Comparison of ENCODE assay signal across 17 cellular contexts in genomic region chr14:63710497-63710896, GRCh38. TPM values are rescaled to one million over a fixed set of nuclear protein-coding genes. Genes with fewer than 3 reads are reported as not detected.
DNase-seq lines count a peak whose midpoint lies in the region; ATAC-seq, FAIRE-seq and TF ChIP-seq lines count a peak whose summit lies in the region.
"Had no signal": no experiment of that assay in that cellular context is flagged by ENCODE, and none has a peak within 500 bp of the region (broad histone marks: within the 10 kb centered on the region; RNA-seq: fewer than 3 reads in every experiment).

No MANE protein-coding gene starts in this region.

- no peaks in the 10 kb centered on the region for H3K9me2 ChIP-seq in SU-DHL-6 (replicated peaks; ENCODE audit: insufficient read depth, low read length)

- WGBS in mesenchymal stem cell: 73% methylated on average over 2 of the region's 4 CpGs
- 95% methylated on average over 4 of the region's 4 CpGs for WGBS in mammary epithelial cell (ENCODE audit: low coverage, missing lambda C conversion rate)

- H3K23ac ChIP-seq in mesenchymal stem cell (ENCODE audit: low read length in 2 of 2): no peak overlapping the region

- intact Hi-C loops in mammary epithelial cell (cut with micrococcal nuclease): no loop called here

- dilution Hi-C loops in mammary epithelial cell (cut with HindIII; ENCODE audit: low sequenced_read_pairs): loop anchor here (5.0 kb wide), 1 partner anchor 48 kb away; no protein-coding TSS in a partner anchor

- 0 out of 2 replicates have a peak overlapping the region, but pooled peaks have one; percentile 5 for H3K9ac ChIP-seq in SU-DHL-6 (ENCODE audit: low read length)
- H3K9ac ChIP-seq in mesenchymal stem cell (ENCODE audit: low read length): no peak overlapping the region
- H3K9ac ChIP-seq in mammary epithelial cell (ENCODE audit: insufficient read depth, low read length): no peak overlapping the region

- no TSS peak for BruUV-seq in mammary epithelial cell (replicated peaks; lab: Mats Ljungman, UMichigan)

- peaks cover 19% of the 10 kb centered on the region for H3K79me1 ChIP-seq in mesenchymal stem cell (replicated peaks; ENCODE audit: low read length, poor library complexity, severe bottlenecking)

- H3K27ac Mint-ChIP-seq in CD4-positive, CD25-positive, alpha-beta regulatory T cell: peak overlapping the region in 2 of 3 donors; percentile 34 to 66
- H3K27ac Mint-ChIP-seq: GM23338 had no signal

- H3K36me3 ChIP-seq in CD4-positive, CD25-positive, alpha-beta regulatory T cell (ENCODE audit: control insufficient read depth, insufficient read depth, low read length): peaks cover 6% of the 10 kb centered on the region
- H3K36me3 ChIP-seq in SU-DHL-6 (ENCODE audit: low read length) (no peaks in the 10 kb centered on the region), mesenchymal stem cell (ENCODE audit: control insufficient read depth in 1 of 2, insufficient read depth in 2 of 2, low read depth in 1 of 2, low read length in 2 of 2) (peaks cover 3% of the 10 kb centered on the region in 2 experiments), mammary epithelial cell (ENCODE audit: insufficient read depth, low read length) (no peaks in the 10 kb centered on the region)

- in situ Hi-C loops in mammary epithelial cell (cut with MboI; ENCODE audit: low sequenced_read_pairs in 2 of 2): no loop called here

- H3K4me2 ChIP-seq in SU-DHL-6 (ENCODE audit: low read depth, low read length, poor library complexity, severe bottlenecking) (peak overlapping the region; percentile 50), mesenchymal stem cell (ENCODE audit: low read length, poor library complexity, severe bottlenecking) (no peak overlapping the region), mammary epithelial cell (ENCODE audit: insufficient read depth, low read depth, low read length) (no peak overlapping the region)
- H3K4me2 ChIP-seq: GM23338 had no signal

- H3K14ac ChIP-seq in mesenchymal stem cell (ENCODE audit: low read length in 2 of 2): no peak overlapping the region

- H2BK120ac ChIP-seq in mesenchymal stem cell (ENCODE audit: low read depth, low read length): no peak overlapping the region

- peaks cover 22% of the 10 kb centered on the region for H3K36me3 Mint-ChIP-seq in CD4-positive, CD25-positive, alpha-beta regulatory T cell

- H3K79me2 ChIP-seq in SU-DHL-6 (ENCODE audit: insufficient read depth, low read length): peaks cover 95% of the 10 kb centered on the region
- H3K79me2 ChIP-seq in mammary epithelial cell (ENCODE audit: insufficient read depth, low read length): peaks cover 47% of the 10 kb centered on the region

- H3K27me3 Mint-ChIP-seq in CD4-positive, CD25-positive, alpha-beta regulatory T cell: no peaks in the 10 kb centered on the region

- no peak overlapping the region for H3K4ac ChIP-seq in mesenchymal stem cell (ENCODE audit: low read depth in 1 of 2, low read length in 2 of 2)

- CTCF ChIA-PET in mammary epithelial cell (lab: Charles Lee; ENCODE audit: low non-redundant PET): no interaction called here

- H3F3A ChIP-seq in SU-DHL-6 (ENCODE audit: insufficient read depth): peaks cover 38% of the 10 kb centered on the region

- H3K27ac ChIP-seq in CD4-positive, CD25-positive, alpha-beta regulatory T cell (ENCODE audit: insufficient read depth, low read length, poor library complexity, severe bottlenecking): no peak overlapping the region
- H3K27ac ChIP-seq in SU-DHL-6 (ENCODE audit: low read depth, low read length) (peak overlapping the region; percentile 34), mesenchymal stem cell (ENCODE audit: low read length, poor library complexity, severe bottlenecking) (no peak overlapping the region), foreskin keratinocyte (no peak overlapping the region), mammary epithelial cell (ENCODE audit: insufficient read depth, low read depth, low read length) (no peak overlapping the region)

- H2AK5ac ChIP-seq in mesenchymal stem cell (ENCODE audit: low read length, severe bottlenecking): no peak overlapping the region

- H3K4me3 Mint-ChIP-seq in CD4-positive, CD25-positive, alpha-beta regulatory T cell: peak overlapping the region in 2 of 4 donors; percentile 13 to 63
- H3K4me3 Mint-ChIP-seq: GM23338 had no signal

- ATAC-seq in CD4-positive, CD25-positive, alpha-beta regulatory T cell (ENCODE audit: low read depth in 2 of 2): no peak
- ATAC-seq in foreskin keratinocyte: no peak
- ATAC-seq in GM21576 (IDR thresholded peaks at IDR 0.05; ENCODE audit: unreplicated experiment): no peak
- ATAC-seq: GM23338 had no signal

- FAIRE-seq in HTR-8/SVneo (lab: Jason Lieb, UNC): peak; percentile 78

- H2BK12ac ChIP-seq in mesenchymal stem cell (ENCODE audit: low read length in 2 of 2): no peak overlapping the region

- H4K8ac ChIP-seq in mesenchymal stem cell (ENCODE audit: low read length): no peak overlapping the region

- no peaks in the 10 kb centered on the region for H3K9me3 ChIP-seq in CD4-positive, CD25-positive, alpha-beta regulatory T cell (ENCODE audit: control insufficient read depth in 2 of 2, low read length in 2 of 2)
- no peaks in the 10 kb centered on the region for H3K9me3 ChIP-seq in SU-DHL-6 (ENCODE audit: insufficient read depth, low read length)
- peaks cover 3% of the 10 kb centered on the region for H3K9me3 ChIP-seq in mesenchymal stem cell (ENCODE audit: control insufficient read depth, low read length)
- no peaks in the 10 kb centered on the region for H3K9me3 ChIP-seq in mammary epithelial cell (replicated peaks; ENCODE audit: insufficient read depth, low read length)

- TF ChIP-seq CTCF in SU-DHL-6 (IDR thresholded peaks at IDR 0.05; ENCODE audit: insufficient read depth, low read length, poor library complexity, severe bottlenecking) (no peak), foreskin keratinocyte (conservative IDR thresholded peaks at IDR 0.05) (no peak), mammary epithelial cell (conservative IDR thresholded peaks at IDR 0.05 in 1 of 2, IDR thresholded peaks at IDR 0.05 in 1 of 2; ENCODE audit: extremely low read depth in 1 of 2, insufficient read depth in 1 of 2, low read depth in 1 of 2, low read length in 2 of 2) (no peak)

- peaks cover 47% of the 10 kb centered on the region for H3K4me1 ChIP-seq in CD4-positive, CD25-positive, alpha-beta regulatory T cell (ENCODE audit: control insufficient read depth, insufficient read depth, low read length, poor library complexity, severe bottlenecking)
- H3K4me1 ChIP-seq in mesenchymal stem cell (ENCODE audit: control insufficient read depth, insufficient read depth, low read depth, low read length) (no peaks in the 10 kb centered on the region), foreskin keratinocyte (peaks cover 30% of the 10 kb centered on the region), mammary epithelial cell (ENCODE audit: insufficient read depth, low read length) (peaks cover 13% of the 10 kb centered on the region)

- peaks cover 0 to 2% (median 0%) of the 10 kb centered on the region in 7 donors for H3K9me3 Mint-ChIP-seq in CD4-positive, CD25-positive, alpha-beta regulatory T cell
- H3K9me3 Mint-ChIP-seq: GM23338 had no signal

- H2AFZ ChIP-seq in SU-DHL-6 (ENCODE audit: low read depth, low read length, severe bottlenecking) (no peak overlapping the region), mesenchymal stem cell (ENCODE audit: low read depth, low read length) (no peak overlapping the region), mammary epithelial cell (ENCODE audit: low read depth, low read length) (no peak overlapping the region)
- H2AFZ ChIP-seq: GM23338 had no signal

- H4K20me1 ChIP-seq in SU-DHL-6 (ENCODE audit: low read depth, low read length): no peaks in the 10 kb centered on the region
- H4K20me1 ChIP-seq in mammary epithelial cell (ENCODE audit: insufficient read depth, low read length): no peaks in the 10 kb centered on the region

- no peaks in the 10 kb centered on the region for H3K27me3 ChIP-seq in CD4-positive, CD25-positive, alpha-beta regulatory T cell (ENCODE audit: control insufficient read depth, insufficient read depth, low read length)
- H3K27me3 ChIP-seq in SU-DHL-6 (ENCODE audit: low read length): no peaks in the 10 kb centered on the region
- H3K27me3 ChIP-seq in mesenchymal stem cell (ENCODE audit: control insufficient read depth in 1 of 2, insufficient read depth in 1 of 2, low read length in 2 of 2): no peaks in the 10 kb centered on the region
- no peaks in the 10 kb centered on the region for H3K27me3 ChIP-seq in foreskin keratinocyte
- no peaks in the 10 kb centered on the region for H3K27me3 ChIP-seq in mammary epithelial cell (ENCODE audit: insufficient read depth, low read length)

- H3K4me3 ChIP-seq in CD4-positive, CD25-positive, alpha-beta regulatory T cell (ENCODE audit: low read depth, low read length): peak overlapping the region; percentile 39
- no peak overlapping the region for H3K4me3 ChIP-seq in SU-DHL-6 (ENCODE audit: insufficient read depth, low read length, poor library complexity, severe bottlenecking)
- H3K4me3 ChIP-seq in mesenchymal stem cell (ENCODE audit: insufficient read depth in 1 of 2, low read depth in 1 of 2, low read length in 2 of 2): no peak overlapping the region
- H3K4me3 ChIP-seq in mammary epithelial cell (replicated peaks in 1 of 3; ENCODE audit: insufficient read depth in 1 of 3, low read depth in 2 of 3, low read length in 3 of 3): no peak overlapping the region
- H3K4me3 ChIP-seq: GM23338 had no signal

- DNase-seq in CD4-positive, CD25-positive, alpha-beta regulatory T cell: no peak
- DNase-seq in HTR-8/SVneo (ENCODE audit: insufficient read length, low spot score) (no peak), mesenchymal stem cell (peak; percentile 29), foreskin keratinocyte (no peak), NCI-H82 treated with DMSO at 0.1 percent for 48 hours (lab: John Stamatoyannopoulos, UW; ENCODE audit: unreplicated experiment) (no peak), mammary epithelial cell (no peak)
- DNase-seq: DMS53, KG1, NCI-H1092, NCI-H2081 treated with DMSO at 0.1 percent for 48 hours, NCI-H510A treated with DMSO at 0.1 percent for 48 hours, NCI-H82, RPMI8226, SIG-M5 had no signal

- H2BK5ac ChIP-seq in mesenchymal stem cell (ENCODE audit: low read depth, low read length, poor library complexity, severe bottlenecking): no peak overlapping the region

- H2BK15ac ChIP-seq in mesenchymal stem cell (ENCODE audit: low read depth, poor library complexity, severe bottlenecking): no peak overlapping the region

- H3K4me1 Mint-ChIP-seq in CD4-positive, CD25-positive, alpha-beta regulatory T cell: peaks cover 29 to 84% (median 58%) of the 10 kb centered on the region in 4 donors
- H3K4me1 Mint-ChIP-seq: GM23338 had no signal

- no peak overlapping the region for H3K18ac ChIP-seq in mesenchymal stem cell (ENCODE audit: low read depth in 1 of 2, low read length in 2 of 2)

- H4K91ac ChIP-seq in mesenchymal stem cell (ENCODE audit: low read length): no peak overlapping the region

RNA-seq across cellular contexts. Expression of gene SGPP1, which starts 17.4 kb away (rescaled TPM):
- 25.0 TPM for total RNA-seq in CD4-positive, CD25-positive, alpha-beta regulatory T cell
- 10 to 100 TPM; 24.9 to 38.6 (median 34.2) TPM for polyA plus RNA-seq in CD4-positive, CD25-positive, alpha-beta regulatory T cell
- polyA plus RNA-seq in mesenchymal stem cell (2013, experiment 1 of 2): 18.8 TPM
- 21.8 TPM for polyA plus RNA-seq in mesenchymal stem cell (2013, experiment 2 of 2)
- total RNA-seq in foreskin keratinocyte (22.7 and 22.9 TPM in 2 replicates), mammary epithelial cell (10 to 100 TPM; 25.3 to 55.2 TPM)
- polyA plus RNA-seq in foreskin keratinocyte (8.5 and 9.9 TPM in 2 replicates), mammary epithelial cell (10.9 TPM)
- polyA minus RNA-seq in mammary epithelial cell: 3.2 TPM
